In genomic region chr12:80553316-80553715, GRCh38 we compare ENCODE assay signal across 15 cellular contexts.
DNase-seq lines count a peak whose midpoint lies in the region; ATAC-seq, FAIRE-seq and TF ChIP-seq lines count a peak whose summit lies in the region.
"Had no signal": no experiment of that assay in that cellular context is flagged by ENCODE, and none has a peak within 500 bp of the region (broad histone marks: within the 10 kb centered on the region; RNA-seq: fewer than 3 reads in every experiment).

No MANE protein-coding gene starts in this region.

- H3K27me3 Mint-ChIP-seq in T-helper 2 cell treated with Interferon-gamma antibody and Interleukin-4, amounts not matched to agents 5 μg/mL and 100 μg/mL, for 36 hours (ENCODE audit: low read depth) = no peaks in the 10 kb centered on the region

- POLR2A ChIA-PET in SK-N-SH (lab: Yijun Ruan, JAX) = no interaction called here

- H3K79me2 ChIP-seq in SK-N-SH (ENCODE audit: insufficient read depth) = no peaks in the 10 kb centered on the region
- H3K79me2 ChIP-seq: parathyroid adenoma had no signal

- H3K4me3 ChIP-seq in SK-N-SH (ENCODE audit: low read depth in 2 of 2, low read length in 1 of 2) (no peak overlapping the region), fibroblast of the aortic adventitia (ENCODE audit: low read depth, low read length) (no peak overlapping the region), mucosa of descending colon (no peak overlapping the region)
- H3K4me3 ChIP-seq: upper lobe of right lung had no signal

- H3K4me1 ChIP-seq in SK-N-SH (ENCODE audit: control insufficient read depth in 1 of 2, insufficient read depth in 2 of 2, low read depth in 1 of 2, low read length in 1 of 2) (peaks cover 2 to 28% of the 10 kb centered on the region in 2 experiments; a peak in 2 of 4 replicates), mucosa of descending colon (ENCODE audit: low read depth) (no peaks in the 10 kb centered on the region)
- H3K4me1 ChIP-seq: parathyroid adenoma, upper lobe of right lung had no signal

- DNase-seq in H54 (ENCODE audit: insufficient read length, low spot score) (peak; percentile 21), SK-N-SH (no peak), fibroblast of the aortic adventitia (ENCODE audit: low read depth) (peak; percentile 91), smooth muscle cell of the brain vasculature (ENCODE audit: low read depth, low spot score) (peak; percentile 36), mucosa of descending colon (no peak)
- DNase-seq in T-helper 2 cell treated with Interferon-gamma antibody and Interleukin-4, amounts not matched to agents 5 μg/mL and 100 μg/mL, for 36 hours (ENCODE audit: low spot score) = no peak
- DNase-seq: activated effector memory CD4-positive, alpha-beta T cell treated with Interleukin-2 at 50 U/mL for 16 hours; effector CD4-positive, alpha-beta T cell; GDM1; left colon; NCI-H1436; upper lobe of right lung had no signal

- peak overlapping the region; percentile 56; the same call in 1 of the 2 replicates for H3K4me2 ChIP-seq in SK-N-SH

- CTCF ChIA-PET in SK-N-SH (lab: Yijun Ruan, JAX) = no interaction called here

- H3K9me3 ChIP-seq in SK-N-SH = no peaks in the 10 kb centered on the region
- no peaks in the 10 kb centered on the region for H3K9me3 ChIP-seq in mucosa of descending colon
- H3K9me3 ChIP-seq: upper lobe of right lung had no signal

- H3K36me3 ChIP-seq in SK-N-SH (replicated peaks in 1 of 2; ENCODE audit: control insufficient read depth in 1 of 2, insufficient read depth in 2 of 2, low read length in 1 of 2) (no peaks in the 10 kb centered on the region), mucosa of descending colon (ENCODE audit: low read depth) (no peaks in the 10 kb centered on the region)
- H3K36me3 ChIP-seq: upper lobe of right lung had no signal

- H3K36me3 Mint-ChIP-seq in T-helper 2 cell treated with Interferon-gamma antibody and Interleukin-4, amounts not matched to agents 5 μg/mL and 100 μg/mL, for 36 hours (ENCODE audit: low read depth) = no peaks in the 10 kb centered on the region

- H4K20me1 ChIP-seq in SK-N-SH (ENCODE audit: insufficient read depth) = no peaks in the 10 kb centered on the region

- H3K9me3 Mint-ChIP-seq in T-helper 2 cell treated with Interferon-gamma antibody and Interleukin-4, amounts not matched to agents 5 μg/mL and 100 μg/mL, for 36 hours = no peaks in the 10 kb centered on the region

- no peak for TF ChIP-seq RAD21 in SK-N-SH (IDR thresholded peaks at IDR 0.05; ENCODE audit: low read length)

- H3K9ac ChIP-seq in SK-N-SH = peak overlapping the region; percentile 24; the same call in 1 of the 2 replicates
- H3K9ac ChIP-seq: parathyroid adenoma had no signal

- no peak for ATAC-seq in mucosa of descending colon
- ATAC-seq in HG03135 (IDR thresholded peaks at IDR 0.05; ENCODE audit: unreplicated experiment) = no peak
- ATAC-seq: left colon, Panc1, upper lobe of right lung had no signal

- H3K27ac Mint-ChIP-seq in T-helper 2 cell treated with Interferon-gamma antibody and Interleukin-4, amounts not matched to agents 5 μg/mL and 100 μg/mL, for 36 hours = no peak overlapping the region

- H3K4me1 Mint-ChIP-seq in T-helper 2 cell treated with Interferon-gamma antibody and Interleukin-4, amounts not matched to agents 5 μg/mL and 100 μg/mL, for 36 hours (ENCODE audit: low read depth) = no peaks in the 10 kb centered on the region

- TF ChIP-seq CTCF in SK-N-SH (IDR thresholded peaks at IDR 0.05) (no peak), fibroblast of the aortic adventitia (IDR thresholded peaks at IDR 0.05; ENCODE audit: insufficient read depth, low read length) (no peak), mucosa of descending colon (IDR thresholded peaks at IDR 0.05) (no peak)

- H3K9me2 ChIP-seq in SK-N-SH = no peaks in the 10 kb centered on the region

- H2AFZ ChIP-seq in SK-N-SH (ENCODE audit: low read depth) = no peak overlapping the region; the same call in 1 of the 2 replicates
- H2AFZ ChIP-seq: parathyroid adenoma had no signal

- intact Hi-C loops in mucosa of descending colon (cut with DNase I, micrococcal nuclease) = no loop called here

- H3F3A ChIP-seq in SK-N-SH (replicated peaks; ENCODE audit: insufficient read depth) = peaks cover 29% of the 10 kb centered on the region

- no peak overlapping the region for H3K4me3 Mint-ChIP-seq in T-helper 2 cell treated with Interferon-gamma antibody and Interleukin-4, amounts not matched to agents 5 μg/mL and 100 μg/mL, for 36 hours

- FAIRE-seq in H54 (lab: Jason Lieb, UNC) = peak; percentile 98

- peak; percentile 66 to 97 for TF ChIP-seq EP300 in SK-N-SH (IDR thresholded peaks at IDR 0.05; ENCODE audit: borderline replicate concordance in 1 of 2, low read depth in 1 of 2, low read length in 1 of 2)

- no peak for TF ChIP-seq POLR2A in H54 (IDR thresholded peaks at IDR 0.05; ENCODE audit: low read depth, low read length)

- 3% methylated on average over 3 of the region's 3 CpGs for WGBS in SK-N-SH (ENCODE audit: low lambda C conversion rate)

- no peaks in the 10 kb centered on the region for H3K27me3 ChIP-seq in SK-N-SH (ENCODE audit: insufficient read depth)
- H3K27me3 ChIP-seq: upper lobe of right lung had no signal

- H3K27ac ChIP-seq in SK-N-SH (ENCODE audit: low read depth in 2 of 2, low read length in 1 of 2) = peak overlapping the region; percentile 65 to 86; a peak in 3 of 4 replicates
- H3K27ac ChIP-seq: parathyroid adenoma, upper lobe of right lung had no signal

TF ChIP-seq in SK-N-SH, 30 proteins besides CTCF, POLR2A, EP300 and RAD21 (continues in another document):
- TF ChIP-seq POLR2AphosphoS5 (IDR thresholded peaks at IDR 0.05; ENCODE audit: low read depth, low read length) = peak; percentile 83; the same call in 1 of the 2 replicates
- TF ChIP-seq JUND (IDR thresholded peaks at IDR 0.05) = peak; percentile 98
- peak; percentile 67; the same call in 1 of the 2 replicates for TF ChIP-seq RXRA (IDR thresholded peaks at IDR 0.05; ENCODE audit: borderline replicate concordance, low read depth)
- TF ChIP-seq, protein P1, sequence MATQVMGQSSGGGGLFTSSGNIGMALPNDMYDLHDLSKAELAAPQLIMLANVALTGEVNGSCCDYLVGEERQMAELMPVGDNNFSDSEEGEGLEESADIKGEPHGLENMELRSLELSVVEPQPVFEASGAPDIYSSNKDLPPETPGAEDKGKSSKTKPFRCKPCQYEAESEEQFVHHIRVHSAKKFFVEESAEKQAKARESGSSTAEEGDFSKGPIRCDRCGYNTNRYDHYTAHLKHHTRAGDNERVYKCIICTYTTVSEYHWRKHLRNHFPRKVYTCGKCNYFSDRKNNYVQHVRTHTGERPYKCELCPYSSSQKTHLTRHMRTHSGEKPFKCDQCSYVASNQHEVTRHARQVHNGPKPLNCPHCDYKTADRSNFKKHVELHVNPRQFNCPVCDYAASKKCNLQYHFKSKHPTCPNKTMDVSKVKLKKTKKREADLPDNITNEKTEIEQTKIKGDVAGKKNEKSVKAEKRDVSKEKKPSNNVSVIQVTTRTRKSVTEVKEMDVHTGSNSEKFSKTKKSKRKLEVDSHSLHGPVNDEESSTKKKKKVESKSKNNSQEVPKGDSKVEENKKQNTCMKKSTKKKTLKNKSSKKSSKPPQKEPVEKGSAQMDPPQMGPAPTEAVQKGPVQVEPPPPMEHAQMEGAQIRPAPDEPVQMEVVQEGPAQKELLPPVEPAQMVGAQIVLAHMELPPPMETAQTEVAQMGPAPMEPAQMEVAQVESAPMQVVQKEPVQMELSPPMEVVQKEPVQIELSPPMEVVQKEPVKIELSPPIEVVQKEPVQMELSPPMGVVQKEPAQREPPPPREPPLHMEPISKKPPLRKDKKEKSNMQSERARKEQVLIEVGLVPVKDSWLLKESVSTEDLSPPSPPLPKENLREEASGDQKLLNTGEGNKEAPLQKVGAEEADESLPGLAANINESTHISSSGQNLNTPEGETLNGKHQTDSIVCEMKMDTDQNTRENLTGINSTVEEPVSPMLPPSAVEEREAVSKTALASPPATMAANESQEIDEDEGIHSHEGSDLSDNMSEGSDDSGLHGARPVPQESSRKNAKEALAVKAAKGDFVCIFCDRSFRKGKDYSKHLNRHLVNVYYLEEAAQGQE (IDR thresholded peaks at IDR 0.05; ENCODE audit: low read depth, low read length) = no peak
- TF ChIP-seq FOXM1 (IDR thresholded peaks at IDR 0.05; ENCODE audit: low read depth) = peak; percentile 94
- peak; percentile 92 for TF ChIP-seq TCF12 (IDR thresholded peaks at IDR 0.05)
- TF ChIP-seq GABPA (IDR thresholded peaks at IDR 0.05; ENCODE audit: low read depth) = 0 out of 2 replicates have a peak, but pooled peaks have one; percentile 14
- TF ChIP-seq NFIC (IDR thresholded peaks at IDR 0.05; ENCODE audit: borderline replicate concordance) = peak; percentile 96
- TF ChIP-seq TEAD4 (IDR thresholded peaks at IDR 0.05; ENCODE audit: borderline replicate concordance, insufficient read depth) = peak; percentile 91
- TF ChIP-seq, protein P2, sequence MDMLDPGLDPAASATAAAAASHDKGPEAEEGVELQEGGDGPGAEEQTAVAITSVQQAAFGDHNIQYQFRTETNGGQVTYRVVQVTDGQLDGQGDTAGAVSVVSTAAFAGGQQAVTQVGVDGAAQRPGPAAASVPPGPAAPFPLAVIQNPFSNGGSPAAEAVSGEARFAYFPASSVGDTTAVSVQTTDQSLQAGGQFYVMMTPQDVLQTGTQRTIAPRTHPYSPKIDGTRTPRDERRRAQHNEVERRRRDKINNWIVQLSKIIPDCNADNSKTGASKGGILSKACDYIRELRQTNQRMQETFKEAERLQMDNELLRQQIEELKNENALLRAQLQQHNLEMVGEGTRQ (IDR thresholded peaks at IDR 0.05; ENCODE audit: borderline replicate concordance, low read depth, low read length) = no peak
- peak; percentile 97 for TF ChIP-seq MEF2A (IDR thresholded peaks at IDR 0.05; ENCODE audit: borderline replicate concordance, low read depth)
- TF ChIP-seq, protein P3, sequence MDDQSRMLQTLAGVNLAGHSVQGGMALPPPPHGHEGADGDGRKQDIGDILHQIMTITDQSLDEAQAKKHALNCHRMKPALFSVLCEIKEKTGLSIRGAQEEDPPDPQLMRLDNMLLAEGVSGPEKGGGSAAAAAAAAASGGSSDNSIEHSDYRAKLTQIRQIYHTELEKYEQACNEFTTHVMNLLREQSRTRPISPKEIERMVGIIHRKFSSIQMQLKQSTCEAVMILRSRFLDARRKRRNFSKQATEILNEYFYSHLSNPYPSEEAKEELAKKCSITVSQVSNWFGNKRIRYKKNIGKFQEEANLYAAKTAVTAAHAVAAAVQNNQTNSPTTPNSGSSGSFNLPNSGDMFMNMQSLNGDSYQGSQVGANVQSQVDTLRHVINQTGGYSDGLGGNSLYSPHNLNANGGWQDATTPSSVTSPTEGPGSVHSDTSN (IDR thresholded peaks at IDR 0.05) = peak; percentile 95
- TF ChIP-seq SMC3 (IDR thresholded peaks at IDR 0.05; ENCODE audit: low read depth, low read length) = no peak
- TF ChIP-seq FOSL2 (IDR thresholded peaks at IDR 0.05; ENCODE audit: borderline replicate concordance, low read depth) = peak; percentile 99

Comparison
In these comparisons a context has a peak if more than half of its experiments do, and no peak if none do; other contexts are left out.
1. DNase-seq: peak in H54 (single experiment), fibroblast of the aortic adventitia (single experiment) and smooth muscle cell of the brain vasculature (single experiment); none in SK-N-SH (single experiment), mucosa of descending colon (0 of 3) and T-helper 2 cell treated with Interferon-gamma antibody and Interleukin-4, amounts not matched to agents 5 μg/mL and 100 μg/mL, for 36 hours (single experiment).